Comparison of ENCODE assay signal across 23 cellular contexts in the genomic region with DNA sequence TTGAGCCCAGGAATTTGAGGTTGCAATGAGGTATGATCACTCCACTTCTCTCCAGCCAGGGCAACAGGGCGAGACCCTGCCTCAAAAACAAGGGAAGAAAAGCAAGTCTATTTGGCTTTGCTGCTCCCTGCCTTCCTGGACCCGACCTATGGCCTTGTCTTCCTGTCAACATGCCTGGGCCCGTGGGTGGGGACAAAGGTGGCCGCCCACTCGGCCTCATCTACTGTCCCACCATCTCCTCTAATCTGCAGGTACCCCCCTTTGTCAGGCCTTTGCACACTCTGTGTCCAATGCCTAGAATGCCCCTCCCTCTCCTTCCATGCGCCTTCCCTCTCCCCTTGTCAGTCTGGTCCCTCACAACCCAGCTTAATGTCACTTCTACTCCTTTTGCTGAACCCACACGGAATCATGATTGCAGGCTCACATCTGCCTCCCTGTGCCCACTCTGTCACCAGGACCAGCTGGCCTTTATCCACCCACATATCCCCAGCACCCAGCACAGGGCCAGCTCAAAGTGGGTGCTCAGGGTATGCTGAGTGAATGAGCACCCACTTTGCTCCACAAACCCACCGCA. TPM values are rescaled to one million over a fixed set of nuclear protein-coding genes. Genes with fewer than 3 reads are reported as not detected.
DNase-seq lines count a peak whose midpoint lies in the region; TF ChIP-seq lines count a peak whose summit lies in the region.
"Had no signal": no experiment of that assay in that cellular context is flagged by ENCODE, and none has a peak within 500 bp of the region (broad histone marks: within the 10 kb centered on the region; RNA-seq: fewer than 3 reads in every experiment).

No MANE protein-coding gene starts in this region.

- H3K4me1 Mint-ChIP-seq in endothelial cell (ENCODE audit: unreplicated experiment) = peaks cover 27% of the 10 kb centered on the region
- peaks cover 9% of the 10 kb centered on the region for H3K4me1 Mint-ChIP-seq in activated CD4-positive, alpha-beta T cell treated with anti-CD3 and anti-CD28 coated beads, Interleukin-2, amount 10 ng/mL, durations not matched to agents 7 days and 5 days

- CTCF ChIA-PET in activated CD4-positive, alpha-beta T cell treated with anti-CD3 and anti-CD28 coated beads, Interleukin-2, amount 10 ng/mL, durations not matched to agents 7 days and 5 days (lab: Charles Lee) = interaction anchor here (0.6 to 1.7 kb wide), 5 partner anchors 10 to 345 kb away, joined by 3 to 7 read pairs (median 3); no protein-coding TSS in a partner anchor

- peak overlapping the region; percentile 80 for H3K27ac Mint-ChIP-seq in endothelial cell (ENCODE audit: unreplicated experiment)
- no peak overlapping the region for H3K27ac Mint-ChIP-seq in activated CD4-positive, alpha-beta T cell treated with anti-CD3 and anti-CD28 coated beads, Interleukin-2, amount 10 ng/mL, durations not matched to agents 7 days and 5 days
- H3K27ac Mint-ChIP-seq: CD4-positive, alpha-beta memory T cell; IgD-negative memory B cell had no signal

- intact Hi-C loops in posterior vena cava (cut with DNase I) = no loop called here

- DNase-seq in NCI-H524 (lab: John Stamatoyannopoulos, UW) (peak; percentile 61 to 73), NCI-H69 (lab: John Stamatoyannopoulos, UW) (peak; percentile 42), endothelial cell (ENCODE audit: low spot score) (no peak), posterior vena cava (ENCODE audit: low spot score) (peak; percentile 59), NCI-H2196 treated with DMSO at 0.1 percent for 48 hours (lab: John Stamatoyannopoulos, UW; ENCODE audit: unreplicated experiment) (no peak), GM19240 (ENCODE audit: insufficient read length, low spot score) (no peak)
- DNase-seq in activated CD4-positive, alpha-beta T cell treated with anti-CD3 and anti-CD28 coated beads, Interleukin-2, amount 10 ng/mL, durations not matched to agents 7 days and 5 days = no peak
- DNase-seq: C1 segment of cervical spinal cord; CD4-positive, alpha-beta memory T cell; COR-L47; DMS53; NCI-H1092; NCI-H1417 treated with DMSO at 0.1 percent for 48 hours; NCI-H1694 treated with DMSO at 0.1 percent for 48 hours; NCI-H2081; NCI-H345; NCI-H510A treated with DMSO at 0.1 percent for 48 hours; NCI-H82; NK-92 treated with Interleukin-12 subunit alpha and Interleukin-12 subunit beta, amount 100 ng/mL, for 24 hours; PC-9; SW 1271 had no signal

- peaks cover 9% of the 10 kb centered on the region for H3K27me3 Mint-ChIP-seq in endothelial cell (ENCODE audit: unreplicated experiment)
- no peaks in the 10 kb centered on the region for H3K27me3 Mint-ChIP-seq in activated CD4-positive, alpha-beta T cell treated with anti-CD3 and anti-CD28 coated beads, Interleukin-2, amount 10 ng/mL, durations not matched to agents 7 days and 5 days

- no peak overlapping the region for H3K4me3 Mint-ChIP-seq in endothelial cell (ENCODE audit: unreplicated experiment)
- H3K4me3 Mint-ChIP-seq in activated CD4-positive, alpha-beta T cell treated with anti-CD3 and anti-CD28 coated beads, Interleukin-2, amount 10 ng/mL, durations not matched to agents 7 days and 5 days = no peak overlapping the region
- H3K4me3 Mint-ChIP-seq: CD4-positive, alpha-beta memory T cell; IgD-negative memory B cell had no signal

- no peaks in the 10 kb centered on the region for H3K9me3 Mint-ChIP-seq in endothelial cell (ENCODE audit: unreplicated experiment)
- no peaks in the 10 kb centered on the region for H3K9me3 Mint-ChIP-seq in activated CD4-positive, alpha-beta T cell treated with anti-CD3 and anti-CD28 coated beads, Interleukin-2, amount 10 ng/mL, durations not matched to agents 7 days and 5 days
- H3K9me3 Mint-ChIP-seq: CD4-positive, alpha-beta memory T cell; IgD-negative memory B cell had no signal

- no peak for TF ChIP-seq CTCF in endothelial cell (IDR thresholded peaks at IDR 0.05; ENCODE audit: unreplicated experiment)

- POLR2A ChIA-PET in activated CD4-positive, alpha-beta T cell treated with anti-CD3 and anti-CD28 coated beads, Interleukin-2, amount 10 ng/mL, durations not matched to agents 7 days and 5 days (lab: Charles Lee) = no interaction called here

- H3K36me3 Mint-ChIP-seq in endothelial cell (ENCODE audit: low read depth, unreplicated experiment) = no peaks in the 10 kb centered on the region
- no peaks in the 10 kb centered on the region for H3K36me3 Mint-ChIP-seq in activated CD4-positive, alpha-beta T cell treated with anti-CD3 and anti-CD28 coated beads, Interleukin-2, amount 10 ng/mL, durations not matched to agents 7 days and 5 days (ENCODE audit: low read depth)
- H3K36me3 Mint-ChIP-seq: CD4-positive, alpha-beta memory T cell; IgD-negative memory B cell had no signal

RNA-seq across cellular contexts. Expression of gene MDFI, which starts 40.3 kb away (rescaled TPM):
- total RNA-seq in endothelial cell (ENCODE audit: unreplicated experiment) (285 TPM), posterior vena cava (1 to 10 TPM; 5.4 to 6.5 TPM)
- total RNA-seq in activated CD4-positive, alpha-beta T cell treated with anti-CD3 and anti-CD28 coated beads, Interleukin-2, amount 10 ng/mL, durations not matched to agents 7 days and 5 days = not detected
- total RNA-seq: CD4-positive, alpha-beta memory T cell; G401 had no signal

RNA-seq across cellular contexts. Expression of gene TFEB, which starts 56.8 kb away (rescaled TPM):
- total RNA-seq in endothelial cell (ENCODE audit: unreplicated experiment) (10.4 TPM), posterior vena cava (10 to 100 TPM; 15.1 to 20.6 TPM)
- total RNA-seq in activated CD4-positive, alpha-beta T cell treated with anti-CD3 and anti-CD28 coated beads, Interleukin-2, amount 10 ng/mL, durations not matched to agents 7 days and 5 days = 10 to 100 TPM in 1 of 2 experiments, 1 to 10 TPM in 1; 9.7 to 12.5 TPM

Comparison
In these comparisons a context has a peak if more than half of its experiments do, and no peak if none do; other contexts are left out.
1. DNase-seq: peak in NCI-H524 (2 of 2), NCI-H69 (single experiment) and posterior vena cava (single experiment); none in endothelial cell (single experiment), NCI-H2196 treated with DMSO at 0.1 percent for 48 hours (single experiment), activated CD4-positive, alpha-beta T cell treated with anti-CD3 and anti-CD28 coated beads, Interleukin-2, amount 10 ng/mL, durations not matched to agents 7 days and 5 days (single experiment) and GM19240 (single experiment).
2. RNA of gene MDFI, which starts 40.3 kb away (total RNA-seq): 285 TPM in endothelial cell (single experiment); 5.4 to 6.5 TPM in posterior vena cava and not detected in activated CD4-positive, alpha-beta T cell treated with anti-CD3 and anti-CD28 coated beads, Interleukin-2, amount 10 ng/mL, durations not matched to agents 7 days and 5 days; every median in the first group is over 10 times any median in the second.